ENCODE assay signal across 22 cellular contexts in the genomic region with DNA sequence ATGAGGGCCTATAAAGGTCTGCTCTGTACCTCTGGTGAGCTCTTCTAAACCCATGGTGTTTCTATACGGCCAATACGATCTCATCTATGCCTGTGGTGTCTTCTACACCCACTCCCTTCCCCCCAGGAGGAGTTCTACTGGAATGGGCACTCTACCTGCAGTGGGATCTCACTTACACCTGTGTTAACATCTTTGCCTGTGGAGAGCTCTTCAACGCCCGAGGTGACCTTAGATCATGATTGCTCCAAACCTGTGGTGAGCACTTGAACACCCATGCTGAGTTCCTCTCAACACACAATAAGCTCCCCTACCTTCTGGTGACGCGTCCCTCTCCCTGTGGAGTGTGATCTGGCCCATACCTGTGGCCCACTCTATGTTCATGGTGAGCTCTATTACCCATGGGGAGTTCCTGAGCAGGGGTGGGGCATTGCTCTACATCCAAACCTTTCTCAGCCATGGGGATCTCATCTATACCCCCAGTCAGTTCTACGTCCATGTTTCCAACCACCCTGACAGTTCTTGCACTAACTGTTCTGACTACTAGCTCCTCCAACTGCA.
"Had no signal": no experiment of that assay in that cellular context is flagged by ENCODE, and none has a peak within 500 bp of the region (broad histone marks: within the 10 kb centered on the region; RNA-seq: fewer than 3 reads in every experiment).

No MANE protein-coding gene starts in this region.

- H3K4me1 ChIP-seq: left lung, lower lobe of right lung, spleen, uterus had no signal

- ATAC-seq: left lung, lower lobe of right lung, right cardiac atrium, T-cell had no signal

- H3K27me3 ChIP-seq: left lung, spleen, uterus had no signal

- H3K36me3 ChIP-seq: uterus had no signal

- H3K4me1 Mint-ChIP-seq: activated naive CD4-positive, alpha-beta T cell treated with anti-CD3 and anti-CD28 coated beads, Interleukin-2, amount 50 U/mL, for 24 hours; T-cell had no signal

- H3K27ac Mint-ChIP-seq: activated CD4-positive, alpha-beta memory T cell treated with anti-CD3 and anti-CD28 coated beads for 36 hours; activated naive CD4-positive, alpha-beta T cell treated with anti-CD3 and anti-CD28 coated beads, Interleukin-2, amount 50 U/mL, for 24 hours; activated T-helper 2 cell treated with anti-CD3 and anti-CD28 coated beads, Interferon-gamma antibody, Interleukin-2, Interleukin-4, amounts not matched to agents 10 μg/mL and 5 μg/mL and 100 μg/mL, durations not matched to agents 14 hours and 24 hours and 36 hours; natural killer cell treated with Interleukin-12 subunit alpha and Interleukin-12 subunit beta and Interleukin-15 and Interleukin-18, amount 100 ng/mL, for 72 hours; T-cell; type B pancreatic cell had no signal

- H3K4me3 Mint-ChIP-seq: activated CD4-positive, alpha-beta memory T cell treated with anti-CD3 and anti-CD28 coated beads for 36 hours; activated naive CD4-positive, alpha-beta T cell treated with anti-CD3 and anti-CD28 coated beads, Interleukin-2, amount 50 U/mL, for 24 hours; natural killer cell treated with Interleukin-12 subunit alpha and Interleukin-12 subunit beta and Interleukin-15 and Interleukin-18, amount 100 ng/mL, for 72 hours; stimulated activated naive CD8-positive, alpha-beta T cell treated with anti-CD3 and anti-CD28 coated beads, Interleukin-15, Interleukin-2, amounts not matched to agents 100 ng/mL and 50 ng/mL, for 24 hours; T-cell; type B pancreatic cell had no signal

- H3K27ac ChIP-seq: left lung, lower lobe of right lung, spleen, uterus, VCaP had no signal

- DNase-seq: activated CD4-positive, alpha-beta memory T cell treated with anti-CD3 and anti-CD28 coated beads for 36 hours; activated CD4-positive, alpha-beta T cell treated with anti-CD3 and anti-CD28 coated beads for 4 hours; activated CD8-positive, alpha-beta memory T cell treated with anti-CD3 and anti-CD28 coated beads, Interleukin-2, amount 50 U/mL, for 4 hours; activated T-cell treated with anti-CD3 and anti-CD28 coated beads, Interleukin-2, amount 50 U/mL, for 1 hour; anterior cingulate cortex; dermis blood vessel endothelial cell; effector CD4-positive, alpha-beta T cell; left lung; lower lobe of right lung; mesenchymal stem cell; right cardiac atrium; spleen; substantia nigra; T-cell; T-helper 9 cell; uterus had no signal

- H3K4me3 ChIP-seq: left lung, lower lobe of right lung, spleen, uterus had no signal

- H3K27me3 Mint-ChIP-seq: activated CD4-positive, alpha-beta memory T cell treated with anti-CD3 and anti-CD28 coated beads for 36 hours; activated naive CD4-positive, alpha-beta T cell treated with anti-CD3 and anti-CD28 coated beads, Interleukin-2, amount 50 U/mL, for 24 hours; natural killer cell treated with Interleukin-12 subunit alpha and Interleukin-12 subunit beta and Interleukin-15 and Interleukin-18, amount 100 ng/mL, for 72 hours; stimulated activated naive CD8-positive, alpha-beta T cell treated with anti-CD3 and anti-CD28 coated beads, Interleukin-15, Interleukin-2, amounts not matched to agents 100 ng/mL and 50 ng/mL, for 24 hours; T-cell; type B pancreatic cell had no signal
